Comparison of ENCODE assay signal across 9 cellular contexts in genomic region chr16:11085025-11085485, GRCh38.
A peak's percentile ranks its signal among the peaks of the same experiment; 100 is the strongest.
DNase-seq lines count a peak whose midpoint lies in the region; ATAC-seq and TF ChIP-seq lines count a peak whose summit lies in the region.
"Had no signal": no experiment of that assay in that cellular context is flagged by ENCODE, and none has a peak within 500 bp of the region (broad histone marks: within the 10 kb centered on the region; RNA-seq: fewer than 3 reads in every experiment).

No MANE protein-coding gene starts in this region.

- no peaks in the 10 kb centered on the region for H3K27me3 Mint-ChIP-seq in activated naive CD4-positive, alpha-beta T cell treated with anti-CD3 and anti-CD28 coated beads for 36 hours (ENCODE audit: low read depth)
- H3K27me3 Mint-ChIP-seq in naive B cell, result no peaks in the 10 kb centered on the region
- H3K27me3 Mint-ChIP-seq: naive thymus-derived CD4-positive, alpha-beta T cell had no signal

- H3K4me3 ChIP-seq in upper lobe of right lung, result no peak overlapping the region

- intact Hi-C loops in activated naive CD4-positive, alpha-beta T cell treated with anti-CD3 and anti-CD28 coated beads for 36 hours (cut with micrococcal nuclease), result no loop called here
- intact Hi-C loops in upper lobe of right lung (cut with DNase I), result no loop called here

- TF ChIP-seq POLR2A in erythroblast (IDR thresholded peaks at IDR 0.05; ENCODE audit: low read length), result no peak

- no peaks in the 10 kb centered on the region for H3K9me3 ChIP-seq in upper lobe of right lung

- no peak for ATAC-seq in activated naive CD4-positive, alpha-beta T cell treated with anti-CD3 and anti-CD28 coated beads, Interleukin-2, amount 50 U/mL, for 72 hours
- ATAC-seq in naive B cell (ENCODE audit: low read depth in 2 of 2) (no peak), upper lobe of right lung (no peak)
- ATAC-seq: naive thymus-derived CD4-positive, alpha-beta T cell had no signal

- H3K36me3 ChIP-seq in upper lobe of right lung, result peaks cover 9% of the 10 kb centered on the region

- no peaks in the 10 kb centered on the region for H3K27me3 ChIP-seq in upper lobe of right lung

- TF ChIP-seq CTCF in upper lobe of right lung (IDR thresholded peaks at IDR 0.05), result no peak

- H3K27ac Mint-ChIP-seq in activated naive CD4-positive, alpha-beta T cell treated with anti-CD3 and anti-CD28 coated beads, Interleukin-2, amount 50 U/mL, for 72 hours, result peak overlapping the region; percentile 71 to 87
- no peak overlapping the region for H3K27ac Mint-ChIP-seq in activated naive CD4-positive, alpha-beta T cell treated with anti-CD3 and anti-CD28 coated beads for 36 hours
- peak overlapping the region in 4 of 6 donors; percentile 36 to 90 (median 62) for H3K27ac Mint-ChIP-seq in naive B cell

- H3K4me3 Mint-ChIP-seq in activated naive CD4-positive, alpha-beta T cell treated with anti-CD3 and anti-CD28 coated beads for 36 hours, result no peak overlapping the region
- no peak overlapping the region for H3K4me3 Mint-ChIP-seq in naive B cell
- H3K4me3 Mint-ChIP-seq: naive thymus-derived CD4-positive, alpha-beta T cell had no signal

- H3K27ac ChIP-seq in upper lobe of right lung, result peak overlapping the region; percentile 42

- H3K4me1 ChIP-seq in upper lobe of right lung, result peaks cover 12% of the 10 kb centered on the region

- H3K36me3 Mint-ChIP-seq in activated naive CD4-positive, alpha-beta T cell treated with anti-CD3 and anti-CD28 coated beads, Interleukin-2, amount 50 U/mL, for 72 hours, result peaks cover under 1 to 4% of the 10 kb centered on the region in 2 donors
- peaks cover 15% of the 10 kb centered on the region for H3K36me3 Mint-ChIP-seq in activated naive CD4-positive, alpha-beta T cell treated with anti-CD3 and anti-CD28 coated beads for 36 hours (ENCODE audit: low read depth)
- H3K36me3 Mint-ChIP-seq in naive B cell, result peaks cover 10 to 17% of the 10 kb centered on the region in 2 donors

- no peaks in the 10 kb centered on the region for H3K9me3 Mint-ChIP-seq in activated naive CD4-positive, alpha-beta T cell treated with anti-CD3 and anti-CD28 coated beads, Interleukin-2, amount 50 U/mL, for 72 hours
- H3K9me3 Mint-ChIP-seq in activated naive CD4-positive, alpha-beta T cell treated with anti-CD3 and anti-CD28 coated beads for 36 hours, result no peaks in the 10 kb centered on the region
- H3K9me3 Mint-ChIP-seq in naive B cell, result no peaks in the 10 kb centered on the region
- H3K9me3 Mint-ChIP-seq: naive thymus-derived CD4-positive, alpha-beta T cell had no signal

- H3K4me1 Mint-ChIP-seq in activated naive CD4-positive, alpha-beta T cell treated with anti-CD3 and anti-CD28 coated beads for 36 hours (ENCODE audit: low read depth), result peaks cover 42% of the 10 kb centered on the region
- peaks cover 28 to 58% (median 48%) of the 10 kb centered on the region in 3 donors for H3K4me1 Mint-ChIP-seq in naive B cell

- CTCF ChIA-PET in activated naive CD4-positive, alpha-beta T cell treated with anti-CD3 and anti-CD28 coated beads for 36 hours (lab: Charles Lee), result no interaction called here

- DNase-seq in activated naive CD4-positive, alpha-beta T cell treated with anti-CD3 and anti-CD28 coated beads, Interleukin-2, amount 50 U/mL, for 72 hours (ENCODE audit: low spot score in 2 of 2), result no peak
- DNase-seq in activated naive CD4-positive, alpha-beta T cell treated with anti-CD3 and anti-CD28 coated beads for 36 hours, result no peak
- peak; percentile 42 for DNase-seq in astrocyte of the hippocampus (ENCODE audit: low read depth, low spot score)
- no peak for DNase-seq in naive B cell
- DNase-seq in upper lobe of right lung, result no peak
- DNase-seq in NCI-H1694 (lab: John Stamatoyannopoulos, UW), result no peak
- no peak for DNase-seq in activated CD8-positive, alpha-beta memory T cell treated with anti-CD3 and anti-CD28 coated beads, Interleukin-2, amount 50 U/mL, for 4 hours
- DNase-seq in erythroblast (lab: John Stamatoyannopoulos, UW), result no peak
- DNase-seq: naive thymus-derived CD4-positive, alpha-beta T cell had no signal
